Comparison of ENCODE assay signal across 1 cellular context in the genomic region with DNA sequence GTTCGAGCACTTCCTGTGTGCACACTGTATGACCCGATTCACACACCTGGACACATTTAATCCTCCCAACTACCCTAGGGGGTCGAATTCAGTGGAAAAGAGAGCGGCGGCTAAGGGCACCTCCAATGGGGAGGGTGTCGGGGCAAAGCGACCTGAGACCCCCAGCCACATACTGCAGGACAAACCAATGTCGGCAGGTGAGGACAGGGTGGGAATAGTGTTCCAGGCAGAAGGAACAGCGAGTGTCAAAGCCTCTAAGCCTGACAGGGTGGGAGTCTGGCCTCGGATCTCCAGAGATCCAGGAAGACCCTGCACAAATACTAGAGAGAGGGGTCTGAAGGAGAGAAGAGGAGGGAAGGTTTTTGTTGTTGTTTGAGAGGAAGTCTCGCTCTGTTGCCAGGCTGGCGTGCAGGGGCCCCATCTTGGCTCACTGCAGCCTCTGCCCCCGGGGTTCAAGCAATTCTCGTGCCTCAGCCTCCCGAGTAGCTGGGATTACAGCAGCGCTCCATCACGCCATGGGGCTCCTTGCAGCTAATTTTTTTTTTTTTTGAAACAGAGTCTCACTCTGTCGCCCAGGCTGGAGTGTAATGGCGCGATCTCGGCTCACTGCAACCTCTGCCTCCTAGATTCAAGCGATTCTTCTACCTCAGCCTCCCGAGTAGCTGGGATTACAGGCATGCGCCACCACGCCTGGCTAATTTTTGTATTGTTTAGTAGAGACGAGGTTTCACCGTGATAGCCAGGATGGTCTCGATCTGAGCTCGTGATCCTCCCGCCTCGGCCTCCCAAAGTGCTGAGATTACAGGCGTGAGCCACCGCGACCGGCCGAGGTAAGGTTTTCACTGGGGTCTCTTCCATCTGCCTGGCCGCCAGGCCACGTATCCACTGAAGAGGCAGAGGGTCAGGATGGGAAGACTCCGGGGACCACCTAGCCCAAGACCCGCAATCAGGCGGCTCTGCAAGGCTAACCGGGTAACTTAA.
TF ChIP-seq lines count a peak whose summit lies in the region.

No MANE protein-coding gene starts in this region.

TF ChIP-seq in K562, 482 proteins besides CTCF, POLR2A, EP300 and RAD21:
- TF ChIP-seq, protein P1, sequence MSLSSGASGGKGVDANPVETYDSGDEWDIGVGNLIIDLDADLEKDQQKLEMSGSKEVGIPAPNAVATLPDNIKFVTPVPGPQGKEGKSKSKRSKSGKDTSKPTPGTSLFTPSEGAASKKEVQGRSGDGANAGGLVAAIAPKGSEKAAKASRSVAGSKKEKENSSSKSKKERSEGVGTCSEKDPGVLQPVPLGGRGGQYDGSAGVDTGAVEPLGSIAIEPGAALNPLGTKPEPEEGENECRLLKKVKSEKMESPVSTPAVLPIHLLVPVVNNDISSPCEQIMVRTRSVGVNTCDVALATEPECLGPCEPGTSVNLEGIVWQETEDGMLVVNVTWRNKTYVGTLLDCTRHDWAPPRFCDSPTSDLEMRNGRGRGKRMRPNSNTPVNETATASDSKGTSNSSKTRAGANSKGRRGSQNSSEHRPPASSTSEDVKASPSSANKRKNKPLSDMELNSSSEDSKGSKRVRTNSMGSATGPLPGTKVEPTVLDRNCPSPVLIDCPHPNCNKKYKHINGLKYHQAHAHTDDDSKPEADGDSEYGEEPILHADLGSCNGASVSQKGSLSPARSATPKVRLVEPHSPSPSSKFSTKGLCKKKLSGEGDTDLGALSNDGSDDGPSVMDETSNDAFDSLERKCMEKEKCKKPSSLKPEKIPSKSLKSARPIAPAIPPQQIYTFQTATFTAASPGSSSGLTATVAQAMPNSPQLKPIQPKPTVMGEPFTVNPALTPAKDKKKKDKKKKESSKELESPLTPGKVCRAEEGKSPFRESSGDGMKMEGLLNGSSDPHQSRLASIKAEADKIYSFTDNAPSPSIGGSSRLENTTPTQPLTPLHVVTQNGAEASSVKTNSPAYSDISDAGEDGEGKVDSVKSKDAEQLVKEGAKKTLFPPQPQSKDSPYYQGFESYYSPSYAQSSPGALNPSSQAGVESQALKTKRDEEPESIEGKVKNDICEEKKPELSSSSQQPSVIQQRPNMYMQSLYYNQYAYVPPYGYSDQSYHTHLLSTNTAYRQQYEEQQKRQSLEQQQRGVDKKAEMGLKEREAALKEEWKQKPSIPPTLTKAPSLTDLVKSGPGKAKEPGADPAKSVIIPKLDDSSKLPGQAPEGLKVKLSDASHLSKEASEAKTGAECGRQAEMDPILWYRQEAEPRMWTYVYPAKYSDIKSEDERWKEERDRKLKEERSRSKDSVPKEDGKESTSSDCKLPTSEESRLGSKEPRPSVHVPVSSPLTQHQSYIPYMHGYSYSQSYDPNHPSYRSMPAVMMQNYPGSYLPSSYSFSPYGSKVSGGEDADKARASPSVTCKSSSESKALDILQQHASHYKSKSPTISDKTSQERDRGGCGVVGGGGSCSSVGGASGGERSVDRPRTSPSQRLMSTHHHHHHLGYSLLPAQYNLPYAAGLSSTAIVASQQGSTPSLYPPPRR (CRISPR knock-in tag; IDR thresholded peaks at IDR 0.05; ENCODE audit: borderline replicate concordance): no peak
- TF ChIP-seq, protein P2, sequence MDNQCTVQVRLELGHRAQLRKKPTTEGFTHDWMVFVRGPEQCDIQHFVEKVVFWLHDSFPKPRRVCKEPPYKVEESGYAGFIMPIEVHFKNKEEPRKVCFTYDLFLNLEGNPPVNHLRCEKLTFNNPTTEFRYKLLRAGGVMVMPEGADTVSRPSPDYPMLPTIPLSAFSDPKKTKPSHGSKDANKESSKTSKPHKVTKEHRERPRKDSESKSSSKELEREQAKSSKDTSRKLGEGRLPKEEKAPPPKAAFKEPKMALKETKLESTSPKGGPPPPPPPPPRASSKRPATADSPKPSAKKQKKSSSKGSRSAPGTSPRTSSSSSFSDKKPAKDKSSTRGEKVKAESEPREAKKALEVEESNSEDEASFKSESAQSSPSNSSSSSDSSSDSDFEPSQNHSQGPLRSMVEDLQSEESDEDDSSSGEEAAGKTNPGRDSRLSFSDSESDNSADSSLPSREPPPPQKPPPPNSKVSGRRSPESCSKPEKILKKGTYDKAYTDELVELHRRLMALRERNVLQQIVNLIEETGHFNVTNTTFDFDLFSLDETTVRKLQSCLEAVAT (IDR thresholded peaks at IDR 0.05): peak in 1 of 2 experiments; percentile 83; a peak in 2 of 4 replicates
- TF ChIP-seq, protein P3, sequence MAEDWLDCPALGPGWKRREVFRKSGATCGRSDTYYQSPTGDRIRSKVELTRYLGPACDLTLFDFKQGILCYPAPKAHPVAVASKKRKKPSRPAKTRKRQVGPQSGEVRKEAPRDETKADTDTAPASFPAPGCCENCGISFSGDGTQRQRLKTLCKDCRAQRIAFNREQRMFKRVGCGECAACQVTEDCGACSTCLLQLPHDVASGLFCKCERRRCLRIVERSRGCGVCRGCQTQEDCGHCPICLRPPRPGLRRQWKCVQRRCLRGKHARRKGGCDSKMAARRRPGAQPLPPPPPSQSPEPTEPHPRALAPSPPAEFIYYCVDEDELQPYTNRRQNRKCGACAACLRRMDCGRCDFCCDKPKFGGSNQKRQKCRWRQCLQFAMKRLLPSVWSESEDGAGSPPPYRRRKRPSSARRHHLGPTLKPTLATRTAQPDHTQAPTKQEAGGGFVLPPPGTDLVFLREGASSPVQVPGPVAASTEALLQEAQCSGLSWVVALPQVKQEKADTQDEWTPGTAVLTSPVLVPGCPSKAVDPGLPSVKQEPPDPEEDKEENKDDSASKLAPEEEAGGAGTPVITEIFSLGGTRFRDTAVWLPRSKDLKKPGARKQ (CRISPR knock-in tag; IDR thresholded peaks at IDR 0.05): peak; percentile 89; the same call in 1 of the 2 replicates
- 0 out of 2 replicates have a peak, but pooled peaks have one; percentile 45 for TF ChIP-seq ZNF212 (CRISPR knock-in tag; IDR thresholded peaks at IDR 0.05)
- 0 out of 2 replicates have a peak, but pooled peaks have one; percentile 37 for TF ChIP-seq ZNF766 (CRISPR knock-in tag; conservative IDR thresholded peaks at IDR 0.05)
- peak; percentile 59; the same call in 1 of the 2 replicates for TF ChIP-seq THRAP3 (IDR thresholded peaks at IDR 0.05; ENCODE audit: borderline replicate concordance)
- TF ChIP-seq, protein P4, sequence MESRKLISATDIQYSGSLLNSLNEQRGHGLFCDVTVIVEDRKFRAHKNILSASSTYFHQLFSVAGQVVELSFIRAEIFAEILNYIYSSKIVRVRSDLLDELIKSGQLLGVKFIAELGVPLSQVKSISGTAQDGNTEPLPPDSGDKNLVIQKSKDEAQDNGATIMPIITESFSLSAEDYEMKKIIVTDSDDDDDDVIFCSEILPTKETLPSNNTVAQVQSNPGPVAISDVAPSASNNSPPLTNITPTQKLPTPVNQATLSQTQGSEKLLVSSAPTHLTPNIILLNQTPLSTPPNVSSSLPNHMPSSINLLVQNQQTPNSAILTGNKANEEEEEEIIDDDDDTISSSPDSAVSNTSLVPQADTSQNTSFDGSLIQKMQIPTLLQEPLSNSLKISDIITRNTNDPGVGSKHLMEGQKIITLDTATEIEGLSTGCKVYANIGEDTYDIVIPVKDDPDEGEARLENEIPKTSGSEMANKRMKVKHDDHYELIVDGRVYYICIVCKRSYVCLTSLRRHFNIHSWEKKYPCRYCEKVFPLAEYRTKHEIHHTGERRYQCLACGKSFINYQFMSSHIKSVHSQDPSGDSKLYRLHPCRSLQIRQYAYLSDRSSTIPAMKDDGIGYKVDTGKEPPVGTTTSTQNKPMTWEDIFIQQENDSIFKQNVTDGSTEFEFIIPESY (CRISPR knock-in tag; IDR thresholded peaks at IDR 0.05): peak; percentile 82
- no peak for TF ChIP-seq ZNF696 (CRISPR knock-in tag; conservative IDR thresholded peaks at IDR 0.05)
- TF ChIP-seq ZNF12 (CRISPR knock-in tag; IDR thresholded peaks at IDR 0.05): no peak
